In genomic region chr5:95818181-95819147, GRCh38 we compare ENCODE assay signal across 8 cellular contexts. TPM values are rescaled to one million over a fixed set of nuclear protein-coding genes. Genes with fewer than 3 reads are reported as not detected.
DNase-seq lines count a peak whose midpoint lies in the region; ATAC-seq, FAIRE-seq and TF ChIP-seq lines count a peak whose summit lies in the region.

No MANE protein-coding gene starts in this region.

- H3K27ac ChIP-seq in HepG2 (ENCODE audit: extremely low read length, insufficient read depth, low read length) (no peak overlapping the region), thyroid gland (peak overlapping the region in 1 of 3 donors; percentile 33)

- H3K36me3 Mint-ChIP-seq in activated naive CD4-positive, alpha-beta T cell treated with anti-CD3 and anti-CD28 coated beads for 36 hours (ENCODE audit: low read depth): peaks cover 20% of the 10 kb centered on the region
- H3K36me3 Mint-ChIP-seq in type B pancreatic cell: peaks cover 13% of the 10 kb centered on the region

- TF ChIP-seq CTCF in HepG2 (CRISPR knock-in tag; IDR thresholded peaks at IDR 0.05): no peak
- no peak for TF ChIP-seq CTCF in type B pancreatic cell (conservative IDR thresholded peaks at IDR 0.05)
- TF ChIP-seq CTCF in thyroid gland (IDR thresholded peaks at IDR 0.05): no peak

- H3K27me3 Mint-ChIP-seq in activated naive CD4-positive, alpha-beta T cell treated with anti-CD3 and anti-CD28 coated beads for 36 hours (ENCODE audit: low read depth): no peaks in the 10 kb centered on the region
- H3K27me3 Mint-ChIP-seq in type B pancreatic cell: no peaks in the 10 kb centered on the region

- peak overlapping the region; percentile 4; the same call in 1 of the 2 replicates for H3K9ac ChIP-seq in HepG2 (ENCODE audit: insufficient read depth, low read depth, low read length)

- peak overlapping the region; percentile 23 to 35 (median 34); a peak in 5 of 6 replicates for H3K4me3 ChIP-seq in HepG2 (replicated peaks in 1 of 3; ENCODE audit: insufficient read depth in 1 of 3, low read depth in 2 of 3, low read length in 3 of 3)
- H3K4me3 ChIP-seq in thyroid gland (replicated peaks in 1 of 3): no peak overlapping the region

- peak; percentile 38 for DNase-seq in activated naive CD4-positive, alpha-beta T cell treated with Interleukin-2 at 50 U/mL for 16 hours
- DNase-seq in activated naive CD4-positive, alpha-beta T cell (lab: John Stamatoyannopoulos, UW): no peak
- DNase-seq in activated naive CD4-positive, alpha-beta T cell treated with anti-CD3 and anti-CD28 coated beads for 36 hours: peak; percentile 60
- DNase-seq in HepG2 (ENCODE audit: low spot score): no peak
- no peak for DNase-seq in type B pancreatic cell (ENCODE audit: extremely low spot score, unreplicated experiment)
- DNase-seq in DMS53 (lab: John Stamatoyannopoulos, UW): no peak
- no peak for DNase-seq in thyroid gland
- no peak for DNase-seq in retina

- H3K9me3 ChIP-seq in HepG2 (ENCODE audit: low read length): no peaks in the 10 kb centered on the region
- no peaks in the 10 kb centered on the region for H3K9me3 ChIP-seq in thyroid gland

- peaks cover 53% of the 10 kb centered on the region for H3K79me2 ChIP-seq in HepG2 (ENCODE audit: insufficient read depth, low read length)

- H3K9me3 Mint-ChIP-seq in activated naive CD4-positive, alpha-beta T cell treated with anti-CD3 and anti-CD28 coated beads for 36 hours: no peaks in the 10 kb centered on the region
- H3K9me3 Mint-ChIP-seq in type B pancreatic cell: no peaks in the 10 kb centered on the region

- CTCF ChIA-PET in activated naive CD4-positive, alpha-beta T cell treated with anti-CD3 and anti-CD28 coated beads for 36 hours (lab: Charles Lee): interaction anchor here (0.7 to 7.6 kb wide), 8 partner anchors 8 to 37 kb away, joined by 3 to 61 read pairs (median 6); no protein-coding TSS in a partner anchor
- CTCF ChIA-PET in HepG2 (lab: Yijun Ruan, JAX; ENCODE audit: low intra/inter-chr PET ratio, low total read pairs): no interaction called here

- H2AFZ ChIP-seq in HepG2 (ENCODE audit: low read length): no peak overlapping the region

- in situ Hi-C loops in HepG2 (cut with HindIII; ENCODE audit: extremely low pct_ligation_motif_present, low pct_unique_long_range_greater_than_20kb): no loop called here

- intact Hi-C loops in activated naive CD4-positive, alpha-beta T cell treated with anti-CD3 and anti-CD28 coated beads for 36 hours (cut with micrococcal nuclease): loop anchor here (1.0 to 5.0 kb wide), 3 partner anchors 10 to 1079 kb away; no protein-coding TSS in a partner anchor
- intact Hi-C loops in HepG2 (cut with micrococcal nuclease; ENCODE audit: unreplicated experiment) (no loop called here), thyroid gland (cut with DNase I) (no loop called here)

- POLR2A ChIA-PET in HepG2 (lab: Yijun Ruan, JAX): interaction anchor here (0.7 to 1.2 kb wide), 2 partner anchors 8 to 15 kb away, joined by 3 to 5 read pairs; no protein-coding TSS in a partner anchor

- no peak for TF ChIP-seq POLR2A in HepG2 (IDR thresholded peaks at IDR 0.05; ENCODE audit: insufficient read depth in 1 of 2, low read depth in 2 of 2, low read length in 2 of 2)
- TF ChIP-seq POLR2A in thyroid gland (IDR thresholded peaks at IDR 0.05): no peak

- H4K20me1 ChIP-seq in HepG2 (ENCODE audit: insufficient read depth, low read length): peaks cover 27% of the 10 kb centered on the region

- TF ChIP-seq EP300 in HepG2 (IDR thresholded peaks at IDR 0.05; ENCODE audit: low read depth in 2 of 2, low read length in 2 of 2) (no peak), HepG2 (CRISPR knock-in tag; IDR thresholded peaks at IDR 0.05; ENCODE audit: borderline replicate concordance) (no peak)

- 68% methylated on average over 14 of the region's 14 CpGs for WGBS in HepG2 (ENCODE audit: low lambda C conversion rate)
- 82 to 87% methylated on average over 14 of the region's 14 CpGs for WGBS in thyroid gland, 2 donors

- H3K27me3 ChIP-seq in HepG2 (ENCODE audit: control insufficient read depth in 1 of 2, insufficient read depth in 2 of 2, low read length in 2 of 2) (no peaks in the 10 kb centered on the region; a peak in 1 of 5 replicates), thyroid gland (no peaks in the 10 kb centered on the region)

- H3K4me1 ChIP-seq in HepG2 (ENCODE audit: insufficient read depth, low read length) (peaks cover 61% of the 10 kb centered on the region), thyroid gland (peaks cover 27 to 44% of the 10 kb centered on the region in 2 donors)

- peak overlapping the region; percentile 94 for H3K4me2 ChIP-seq in HepG2 (ENCODE audit: low read depth, low read length)

- TF ChIP-seq RAD21 in HepG2 (CRISPR knock-in tag; IDR thresholded peaks at IDR 0.05): no peak

- peak overlapping the region; percentile 77 for H3K4me3 Mint-ChIP-seq in activated naive CD4-positive, alpha-beta T cell treated with anti-CD3 and anti-CD28 coated beads for 36 hours
- peak overlapping the region; percentile 9 for H3K4me3 Mint-ChIP-seq in type B pancreatic cell

- no peak for ATAC-seq in HepG2

- TSS peak; percentile 6 for BruUV-seq in HepG2 (replicated peaks; lab: Mats Ljungman, UMichigan)

- FAIRE-seq in HepG2 (lab: Jason Lieb, UNC): no peak

- peak overlapping the region; percentile 91 for H3K27ac Mint-ChIP-seq in activated naive CD4-positive, alpha-beta T cell treated with anti-CD3 and anti-CD28 coated beads for 36 hours
- H3K27ac Mint-ChIP-seq in type B pancreatic cell: no peak overlapping the region

- H3K36me3 ChIP-seq in HepG2 (replicated peaks in 1 of 2; ENCODE audit: control insufficient read depth in 1 of 2, insufficient read depth in 2 of 2, low read length in 2 of 2): peaks cover 18 to 39% of the 10 kb centered on the region in 2 experiments
- H3K36me3 ChIP-seq in thyroid gland: peaks cover 0 to 8% of the 10 kb centered on the region in 2 donors

- peaks cover 69% of the 10 kb centered on the region for H3K4me1 Mint-ChIP-seq in activated naive CD4-positive, alpha-beta T cell treated with anti-CD3 and anti-CD28 coated beads for 36 hours (ENCODE audit: low read depth)
- peaks cover 39% of the 10 kb centered on the region for H3K4me1 Mint-ChIP-seq in type B pancreatic cell (ENCODE audit: unreplicated experiment)

TF ChIP-seq in HepG2, 621 proteins besides CTCF, POLR2A, EP300 and RAD21 (continues in another document):
- TF ChIP-seq KDM1A (CRISPR knock-in tag; IDR thresholded peaks at IDR 0.05) (0 out of 2 replicates have a peak, but pooled peaks have one; percentile 28), RBM39 (IDR thresholded peaks at IDR 0.05; ENCODE audit: low read depth, low read length, poor library complexity, severe bottlenecking) (no peak), ZBTB33 (CRISPR knock-in tag; IDR thresholded peaks at IDR 0.05) (no peak), MATR3 (CRISPR knock-in tag; IDR thresholded peaks at IDR 0.05) (no peak), MXD1 (CRISPR knock-in tag; IDR thresholded peaks at IDR 0.05) (no peak), ZNF768 (CRISPR knock-in tag; IDR thresholded peaks at IDR 0.05) (no peak), CEBPG (CRISPR knock-in tag; IDR thresholded peaks at IDR 0.05) (no peak), MEIS2 (CRISPR knock-in tag; IDR thresholded peaks at IDR 0.05) (no peak), SNRNP70 (IDR thresholded peaks at IDR 0.05; ENCODE audit: low read depth, low read length) (no peak)

RNA-seq across cellular contexts. Expression of gene GLRX, which starts 4.1 kb away (rescaled TPM):
- 10 to 100 TPM; 50.4 to 51.1 TPM for total RNA-seq in activated naive CD4-positive, alpha-beta T cell treated with anti-CD3 and anti-CD28 coated beads for 36 hours
- 63.8 and 71.9 TPM in 2 replicates for total RNA-seq in HepG2 (2016; rRNA removed; fragmentation: Illumina TruSeq; extraction: Trizol)
- 27.6 and 30.6 TPM in 2 replicates for total RNA-seq in HepG2 (2016; cell fraction: cytosol; rRNA removed; fragmentation: Illumina TruSeq; extraction: Trizol; ENCODE audit: low read depth)
- 64.8 and 79.1 TPM in 2 replicates for total RNA-seq in HepG2 (2016; cell fraction: insoluble cytoplasmic fraction; rRNA removed; fragmentation: Illumina TruSeq; extraction: Trizol)
- 27.3 and 28.0 TPM in 2 replicates for total RNA-seq in HepG2 (2016; cell fraction: membrane; rRNA removed; fragmentation: Illumina TruSeq; extraction: Trizol)
- total RNA-seq in HepG2 (2016; cell fraction: nucleus; rRNA removed; fragmentation: Illumina TruSeq; extraction: Trizol): 27.2 and 28.1 TPM in 2 replicates
- 499 and 615 TPM in 2 replicates for polyA plus RNA-seq in HepG2 (2011; rRNA removed)
- 393 and 503 TPM in 2 replicates for polyA plus RNA-seq in HepG2 (2011; cell fraction: cytosol; rRNA removed)
- polyA plus RNA-seq in HepG2 (2011; cell fraction: nucleus; rRNA removed): 87.8 and 90.3 TPM in 2 replicates
- 244 and 269 TPM in 2 replicates for polyA plus RNA-seq in HepG2 (2012)
- 25.5 and 30.2 TPM in 2 replicates for polyA plus RNA-seq in HepG2 (2016; cell fraction: cytosol; fragmentation: Illumina TruSeq; extraction: Trizol; ENCODE audit: low read depth)
- 107 and 117 TPM in 2 replicates for polyA plus RNA-seq in HepG2 (2016; cell fraction: insoluble cytoplasmic fraction; fragmentation: Illumina TruSeq; extraction: Trizol; ENCODE audit: low read depth)
- polyA plus RNA-seq in HepG2 (2016; cell fraction: membrane; fragmentation: Illumina TruSeq; extraction: Trizol; ENCODE audit: low read depth): 23.9 and 28.1 TPM in 2 replicates
- polyA plus RNA-seq in HepG2 (2016; cell fraction: nucleus; fragmentation: Illumina TruSeq; extraction: Trizol; ENCODE audit: insufficient read depth, low read depth): 59.6 and 62.5 TPM in 2 replicates
- 44.3 and 186 TPM in 2 replicates for polyA minus RNA-seq in HepG2 (2011; rRNA and poly(A)+ RNA removed; ENCODE audit: low replicate concordance)
- 49.7 and 65.5 TPM in 2 replicates for polyA minus RNA-seq in HepG2 (2011; cell fraction: cytosol; rRNA and poly(A)+ RNA removed)
- 62.3 and 93.9 TPM in 2 replicates for polyA minus RNA-seq in HepG2 (2011; cell fraction: nucleus; rRNA and poly(A)+ RNA removed)
- total RNA-seq in type B pancreatic cell (ENCODE audit: low replicate concordance): 17.8 and 18.7 TPM in 2 replicates
- total RNA-seq in thyroid gland: 10 to 100 TPM; 30.1 to 68.7 (median 37.7) TPM

Comparison
In these comparisons a context has a peak if more than half of its experiments do, and no peak if none do; other contexts are left out.
1. DNase-seq: peak in activated naive CD4-positive, alpha-beta T cell treated with Interleukin-2 at 50 U/mL for 16 hours (single experiment) and activated naive CD4-positive, alpha-beta T cell treated with anti-CD3 and anti-CD28 coated beads for 36 hours (single experiment); none in activated naive CD4-positive, alpha-beta T cell (0 of 4), HepG2 (single experiment), type B pancreatic cell (single experiment), DMS53 (single experiment), thyroid gland (0 of 2) and retina (single experiment).
2. H3K4me3 ChIP-seq: peak in HepG2 (3 of 3); none in thyroid gland (0 of 3).